9 cellular contexts compared by ENCODE assay signal in genomic region chr22:38758276-38758945, GRCh38. TPM values are rescaled to one million over a fixed set of nuclear protein-coding genes. Genes with fewer than 3 reads are reported as not detected.
DNase-seq lines count a peak whose midpoint lies in the region; ATAC-seq and TF ChIP-seq lines count a peak whose summit lies in the region.
"Had no signal": no experiment of that assay in that cellular context is flagged by ENCODE, and none has a peak within 500 bp of the region (broad histone marks: within the 10 kb centered on the region; RNA-seq: fewer than 3 reads in every experiment).

No MANE protein-coding gene starts in this region.

- H3K9ac ChIP-seq in smooth muscle cell (ENCODE audit: low read depth), result no peak overlapping the region

- H3K36me3 ChIP-seq in smooth muscle cell (ENCODE audit: low read depth), result no peaks in the 10 kb centered on the region

- no peaks in the 10 kb centered on the region for H3K9me3 ChIP-seq in smooth muscle cell (replicated peaks; ENCODE audit: low read depth)
- H3K9me3 ChIP-seq: gastroesophageal sphincter had no signal

- peak; percentile 67 for DNase-seq in GM13976 (ENCODE audit: low spot score)
- peak; percentile 62 to 63 for DNase-seq in activated CD4-positive, alpha-beta T cell treated with anti-CD3 and anti-CD28 coated beads for 24 hours (ENCODE audit: low read depth in 2 of 2)
- DNase-seq in activated naive CD8-positive, alpha-beta T cell treated with anti-CD3 and anti-CD28 coated beads, Interleukin-2, amount 50 U/mL, for 16 hours (ENCODE audit: low read depth, low spot score), result peak; percentile 62
- peak; percentile 67 to 77 for DNase-seq in stimulated activated CD4-positive, alpha-beta T cell treated with anti-CD3 and anti-CD28 coated beads, Interleukin-4, amount 100 ng/mL, for 4 hours
- DNase-seq in globus pallidus (ENCODE audit: low spot score), result no peak
- no peak for DNase-seq in SW 1271 (lab: John Stamatoyannopoulos, UW)
- no peak for DNase-seq in smooth muscle cell (lab: John Stamatoyannopoulos, UW; ENCODE audit: unreplicated experiment)

- no peak overlapping the region for H3K4me2 ChIP-seq in smooth muscle cell

- TF ChIP-seq CTCF in GM13976 (IDR thresholded peaks at IDR 0.05; ENCODE audit: borderline replicate concordance, control extremely low read depth, extremely low read depth, insufficient read depth, missing control alignments) (no peak), smooth muscle cell (IDR thresholded peaks at IDR 0.05; ENCODE audit: borderline replicate concordance, insufficient read depth, poor library complexity, severe bottlenecking) (no peak)

- H3K79me2 ChIP-seq in smooth muscle cell (ENCODE audit: low read depth), result peaks cover 9% of the 10 kb centered on the region

- no peak overlapping the region for H2AFZ ChIP-seq in smooth muscle cell (ENCODE audit: low read depth)

- no peaks in the 10 kb centered on the region for H3K27me3 ChIP-seq in smooth muscle cell (ENCODE audit: low read depth)
- H3K27me3 ChIP-seq: gastroesophageal sphincter had no signal

- H3K27ac ChIP-seq in smooth muscle cell (ENCODE audit: low read depth), result no peak overlapping the region
- H3K27ac ChIP-seq: gastroesophageal sphincter had no signal

- no peak overlapping the region for H3K4me3 ChIP-seq in smooth muscle cell
- H3K4me3 ChIP-seq: gastroesophageal sphincter had no signal

- H3F3A ChIP-seq in smooth muscle cell (ENCODE audit: low read depth), result peaks cover 3% of the 10 kb centered on the region

- ATAC-seq in GM21423 (IDR thresholded peaks at IDR 0.05; ENCODE audit: unreplicated experiment), result no peak
- ATAC-seq: gastroesophageal sphincter had no signal

- in situ Hi-C loops in GM13976 (cut with MboI; ENCODE audit: low sequenced_read_pairs, unreplicated experiment), result no loop called here

- WGBS in smooth muscle cell (ENCODE audit: low lambda C conversion rate), result 87% methylated on average over 16 of the region's 16 CpGs

- peaks cover 5% of the 10 kb centered on the region for H4K20me1 ChIP-seq in smooth muscle cell (ENCODE audit: low read depth)

- peaks cover 3% of the 10 kb centered on the region for H3K4me1 ChIP-seq in smooth muscle cell (ENCODE audit: low read depth)

RNA-seq across cellular contexts. Expression of gene SUN2, which starts 2.6 kb away (rescaled TPM):
- total RNA-seq in smooth muscle cell, result 59.1 and 60.6 TPM in 2 replicates
- polyA plus RNA-seq in smooth muscle cell, result 71.7 and 81.9 TPM in 2 replicates

RNA-seq across cellular contexts. Expression of gene DNAL4, which starts 35.5 kb away (rescaled TPM):
- 13.5 and 16.7 TPM in 2 replicates for total RNA-seq in smooth muscle cell
- 29.7 and 33.5 TPM in 2 replicates for polyA plus RNA-seq in smooth muscle cell

RNA-seq across cellular contexts. Expression of gene GTPBP1, which starts 52.7 kb away (rescaled TPM):
- total RNA-seq in smooth muscle cell, result 15.8 and 25.3 TPM in 2 replicates
- 23.7 and 24.3 TPM in 2 replicates for polyA plus RNA-seq in smooth muscle cell

RNA-seq across cellular contexts. Expression of gene JOSD1, which starts 57.7 kb away (rescaled TPM):
- total RNA-seq in smooth muscle cell, result 38.9 and 41.1 TPM in 2 replicates
- 6.2 and 12.5 TPM in 2 replicates for polyA plus RNA-seq in smooth muscle cell

Comparison
In these comparisons a context has a peak if more than half of its experiments do, and no peak if none do; other contexts are left out.
1. DNase-seq: peak in GM13976 (single experiment), activated CD4-positive, alpha-beta T cell treated with anti-CD3 and anti-CD28 coated beads for 24 hours (2 of 2), activated naive CD8-positive, alpha-beta T cell treated with anti-CD3 and anti-CD28 coated beads, Interleukin-2, amount 50 U/mL, for 16 hours (single experiment) and stimulated activated CD4-positive, alpha-beta T cell treated with anti-CD3 and anti-CD28 coated beads, Interleukin-4, amount 100 ng/mL, for 4 hours (2 of 2); none in globus pallidus (single experiment), SW 1271 (0 of 2) and smooth muscle cell (single experiment).